Comparison of ENCODE assay signal across 8 cellular contexts in the genomic region with DNA sequence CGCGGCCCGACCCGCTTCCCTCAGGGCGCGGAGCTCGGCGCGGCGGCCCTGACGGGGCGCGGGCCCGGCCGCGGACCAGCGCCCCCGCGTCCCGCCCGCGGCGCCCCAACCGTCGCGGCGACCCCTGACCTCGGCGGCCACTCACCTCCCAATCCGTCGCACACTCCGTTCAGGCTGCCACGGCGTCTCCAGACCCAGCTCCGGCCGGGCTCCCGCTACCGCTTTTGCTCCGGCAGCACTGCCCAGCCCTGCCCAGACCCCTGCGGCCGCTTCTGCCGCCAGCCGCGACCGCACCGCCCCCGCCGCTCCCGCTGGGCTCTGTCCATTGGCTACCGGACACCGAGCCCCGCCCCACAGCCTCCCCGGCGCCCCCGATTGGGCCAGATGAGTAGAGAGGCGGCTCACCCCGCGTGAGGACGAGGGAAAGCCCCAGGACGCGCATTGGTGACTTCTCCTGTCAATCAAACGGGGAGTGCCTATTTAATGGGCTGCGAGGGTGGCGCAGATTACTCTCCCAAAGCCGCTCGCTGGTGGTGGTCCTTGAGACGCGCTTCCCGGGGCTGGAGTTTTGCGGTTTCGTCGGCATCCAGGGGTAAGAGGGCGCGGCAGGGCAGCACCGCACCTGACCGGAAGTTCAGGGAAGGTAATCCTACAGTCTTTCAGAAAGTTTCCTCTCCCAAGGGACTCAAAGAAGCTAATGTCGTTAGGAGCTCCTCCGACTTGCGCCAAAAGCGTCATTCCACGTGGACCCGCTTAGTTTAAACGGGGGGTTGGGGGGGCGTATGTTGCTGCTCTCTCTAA. TPM values are rescaled to one million over a fixed set of nuclear protein-coding genes. Genes with fewer than 3 reads are reported as not detected.
DNase-seq lines count a peak whose midpoint lies in the region; ATAC-seq, FAIRE-seq and TF ChIP-seq lines count a peak whose summit lies in the region.

TSS of gene PACSIN2 (minus strand) at position 274 of the 801 bp plus-strand sequence. CDS start 103,069 bp downstream, outside the sequence.

- H3K79me2 ChIP-seq in SU-DHL-6 (ENCODE audit: insufficient read depth, low read length) = peaks cover 28% of the 10 kb centered on the region

- peak within 1 kb of the TSS; percentile 83 for H3K27ac Mint-ChIP-seq in activated naive CD8-positive, alpha-beta T cell treated with anti-CD3 and anti-CD28 coated beads, Interleukin-2, amount 10 ng/mL, durations not matched to agents 7 days and 5 days

- H3K4me1 Mint-ChIP-seq in activated naive CD8-positive, alpha-beta T cell treated with anti-CD3 and anti-CD28 coated beads, Interleukin-2, amount 10 ng/mL, durations not matched to agents 7 days and 5 days = peaks cover 27% of the 10 kb centered on the region

- H3K4me3 ChIP-seq in GM12875 (ENCODE audit: low read depth, low read length) = peak within 1 kb of the TSS; percentile 91
- peak within 1 kb of the TSS; percentile 67 for H3K4me3 ChIP-seq in SU-DHL-6 (ENCODE audit: insufficient read depth, low read length, poor library complexity, severe bottlenecking)
- H3K4me3 ChIP-seq in pancreas = peak within 1 kb of the TSS; percentile 47 to 75 (median 64)
- peak within 1 kb of the TSS; percentile 35 to 86 (median 66) for H3K4me3 ChIP-seq in thyroid gland (replicated peaks in 1 of 3)

- DNase-seq in NCI-H1417 (lab: John Stamatoyannopoulos, UW) (peak; percentile 94 to 97 (median 97)), Right ventricle myocardium inferior (ENCODE audit: missing footprints) (peak; percentile 100), pancreas (peak; percentile 99 to 100 (median 100)), thyroid gland (peak; percentile 100)
- DNase-seq in activated naive CD8-positive, alpha-beta T cell treated with anti-CD3 and anti-CD28 coated beads, Interleukin-2, amount 10 ng/mL, durations not matched to agents 7 days and 5 days = peak; percentile 97

- TF ChIP-seq POLR2A in thyroid gland (IDR thresholded peaks at IDR 0.05) = peak; percentile 84 to 100

- H3K27me3 Mint-ChIP-seq in activated naive CD8-positive, alpha-beta T cell treated with anti-CD3 and anti-CD28 coated beads, Interleukin-2, amount 10 ng/mL, durations not matched to agents 7 days and 5 days = peaks cover 3% of the 10 kb centered on the region

- H3K27ac ChIP-seq in SU-DHL-6 (ENCODE audit: low read depth, low read length) (no peak within 1 kb of the TSS), pancreas (peak within 1 kb of the TSS; percentile 38 to 73 (median 64)), thyroid gland (peak within 1 kb of the TSS; percentile 56 to 97 (median 96))

- H3K4me2 ChIP-seq in SU-DHL-6 (ENCODE audit: low read depth, low read length, poor library complexity, severe bottlenecking) = peak within 1 kb of the TSS; percentile 98

- ATAC-seq in HG02763 (IDR thresholded peaks at IDR 0.05; ENCODE audit: unreplicated experiment) (peak; percentile 95), Right ventricle myocardium inferior (peak; percentile 100), pancreas (peak; percentile 91 to 97 (median 94))
- peak; percentile 99 for ATAC-seq in activated naive CD8-positive, alpha-beta T cell treated with anti-CD3 and anti-CD28 coated beads, Interleukin-2, amount 10 ng/mL, durations not matched to agents 7 days and 5 days (ENCODE audit: low read depth)

- H4K20me1 ChIP-seq in SU-DHL-6 (ENCODE audit: low read depth, low read length) = 0 out of 2 replicates have a peak, but pooled peaks cover 5% of the 10 kb centered on the region

- no peaks in the 10 kb centered on the region for H3K9me3 Mint-ChIP-seq in activated naive CD8-positive, alpha-beta T cell treated with anti-CD3 and anti-CD28 coated beads, Interleukin-2, amount 10 ng/mL, durations not matched to agents 7 days and 5 days

- POLR2A ChIA-PET in activated naive CD8-positive, alpha-beta T cell treated with anti-CD3 and anti-CD28 coated beads, Interleukin-2, amount 10 ng/mL, durations not matched to agents 7 days and 5 days (lab: Charles Lee) = interaction anchor here (0.6 to 2.2 kb wide), 8 partner anchors 11 to 401 kb away, joined by 3 to 9 read pairs (median 4); partner anchors contain the start of gene POLDIP3

- FAIRE-seq in pancreas (lab: Jason Lieb, UNC) = no peak

- intact Hi-C loops in Right ventricle myocardium inferior (cut with DNase I) = loop anchor here (10.0 kb wide), 1 partner anchor 50 kb away; no protein-coding TSS in a partner anchor
- intact Hi-C loops in pancreas (cut with DNase I) = no loop called here
- intact Hi-C loops in thyroid gland (cut with DNase I) = no loop called here

- peak within 1 kb of the TSS; percentile 95 for H3K4me3 Mint-ChIP-seq in activated naive CD8-positive, alpha-beta T cell treated with anti-CD3 and anti-CD28 coated beads, Interleukin-2, amount 10 ng/mL, durations not matched to agents 7 days and 5 days

- H3K4me1 ChIP-seq in pancreas = peaks cover 13 to 35% (median 32%) of the 10 kb centered on the region in 3 donors
- H3K4me1 ChIP-seq in thyroid gland = peaks cover 46 to 53% of the 10 kb centered on the region in 2 donors

- H3K36me3 Mint-ChIP-seq in activated naive CD8-positive, alpha-beta T cell treated with anti-CD3 and anti-CD28 coated beads, Interleukin-2, amount 10 ng/mL, durations not matched to agents 7 days and 5 days = no peaks in the 10 kb centered on the region

- H3K9ac ChIP-seq in SU-DHL-6 (ENCODE audit: low read length) = peak within 1 kb of the TSS; percentile 61

- no peaks in the 10 kb centered on the region for H3K9me2 ChIP-seq in SU-DHL-6 (replicated peaks; ENCODE audit: insufficient read depth, low read length)

- WGBS in pancreas, 2 donors = 0 to 1% methylated on average over 54 to 84 of the region's 84 CpGs
- 0 to 1% methylated on average over 19 to 28 of the region's 84 CpGs for WGBS in thyroid gland, 2 donors

- TF ChIP-seq CTCF in GM12875 (IDR thresholded peaks at IDR 0.05; ENCODE audit: borderline replicate concordance, insufficient read depth, low read depth, low read length) = no peak
- no peak for TF ChIP-seq CTCF in SU-DHL-6 (IDR thresholded peaks at IDR 0.05; ENCODE audit: insufficient read depth, low read length, poor library complexity, severe bottlenecking)
- TF ChIP-seq CTCF in pancreas (IDR thresholded peaks at IDR 0.05) = no peak
- no peak for TF ChIP-seq CTCF in thyroid gland (IDR thresholded peaks at IDR 0.05)

- H3F3A ChIP-seq in SU-DHL-6 (ENCODE audit: insufficient read depth) = no peaks in the 10 kb centered on the region

- peak within 1 kb of the TSS; percentile 100 for H2AFZ ChIP-seq in SU-DHL-6 (ENCODE audit: low read depth, low read length, severe bottlenecking)

- H3K36me3 ChIP-seq in SU-DHL-6 (ENCODE audit: low read length) (no peaks in the 10 kb centered on the region), pancreas (no peaks in the 10 kb centered on the region), thyroid gland (no peaks in the 10 kb centered on the region)

- H3K9me3 ChIP-seq in SU-DHL-6 (ENCODE audit: insufficient read depth, low read length) (no peaks in the 10 kb centered on the region), pancreas (no peaks in the 10 kb centered on the region), thyroid gland (no peaks in the 10 kb centered on the region)

- no peaks in the 10 kb centered on the region for H3K27me3 ChIP-seq in SU-DHL-6 (ENCODE audit: low read length)
- H3K27me3 ChIP-seq in pancreas = no peaks in the 10 kb centered on the region
- H3K27me3 ChIP-seq in thyroid gland = no peaks in the 10 kb centered on the region

RNA-seq across cellular contexts. Expression of gene PACSIN2, which starts in this region (rescaled TPM):
- total RNA-seq in activated naive CD8-positive, alpha-beta T cell treated with anti-CD3 and anti-CD28 coated beads, Interleukin-2, amount 10 ng/mL, durations not matched to agents 7 days and 5 days = 10 to 100 TPM; 33.6 to 35.8 TPM
- total RNA-seq in Right ventricle myocardium inferior (64.9 TPM), pancreas (100 to 1,000 TPM in 2 of 6 donors, 10 to 100 TPM in 4; 65.2 to 109 (median 96.0) TPM), thyroid gland (10 to 100 TPM; 75.4 to 90.1 (median 87.9) TPM)
- 10 to 100 TPM; 45.1 to 90.6 TPM for polyA plus RNA-seq in pancreas
